8 cellular contexts compared by ENCODE assay signal in the genomic region with DNA sequence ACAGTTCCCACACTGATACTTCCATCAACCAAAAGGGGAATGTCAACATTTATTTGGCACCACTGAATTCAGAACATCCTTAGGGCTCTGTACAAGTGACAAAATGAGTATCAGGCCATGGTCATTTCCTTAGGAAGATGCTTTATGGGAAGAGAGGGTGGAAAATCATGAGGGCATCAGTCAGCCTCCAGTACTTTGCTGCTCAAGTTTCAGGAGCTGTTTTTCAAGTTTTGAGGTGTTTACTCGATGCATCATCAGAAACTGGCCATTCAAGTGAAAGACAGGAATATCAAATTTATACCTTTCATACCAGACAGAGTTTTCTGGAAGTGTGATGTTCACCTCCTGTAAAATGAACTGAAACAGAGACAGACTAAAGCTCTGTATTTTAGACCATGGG.
"Had no signal": no experiment of that assay in that cellular context is flagged by ENCODE, and none has a peak within 500 bp of the region (broad histone marks: within the 10 kb centered on the region; RNA-seq: fewer than 3 reads in every experiment).

No MANE protein-coding gene starts in this region.

- ATAC-seq: K562 had no signal

- FAIRE-seq: H54, HTR-8/SVneo, K562 had no signal

- H3K4me3 ChIP-seq: K562 had no signal

- DNase-seq: GOT3, H9, HCEC 1CT, IMR-90, KG1 had no signal
